ENCODE assay signal across 1 cellular context in the genomic region with DNA sequence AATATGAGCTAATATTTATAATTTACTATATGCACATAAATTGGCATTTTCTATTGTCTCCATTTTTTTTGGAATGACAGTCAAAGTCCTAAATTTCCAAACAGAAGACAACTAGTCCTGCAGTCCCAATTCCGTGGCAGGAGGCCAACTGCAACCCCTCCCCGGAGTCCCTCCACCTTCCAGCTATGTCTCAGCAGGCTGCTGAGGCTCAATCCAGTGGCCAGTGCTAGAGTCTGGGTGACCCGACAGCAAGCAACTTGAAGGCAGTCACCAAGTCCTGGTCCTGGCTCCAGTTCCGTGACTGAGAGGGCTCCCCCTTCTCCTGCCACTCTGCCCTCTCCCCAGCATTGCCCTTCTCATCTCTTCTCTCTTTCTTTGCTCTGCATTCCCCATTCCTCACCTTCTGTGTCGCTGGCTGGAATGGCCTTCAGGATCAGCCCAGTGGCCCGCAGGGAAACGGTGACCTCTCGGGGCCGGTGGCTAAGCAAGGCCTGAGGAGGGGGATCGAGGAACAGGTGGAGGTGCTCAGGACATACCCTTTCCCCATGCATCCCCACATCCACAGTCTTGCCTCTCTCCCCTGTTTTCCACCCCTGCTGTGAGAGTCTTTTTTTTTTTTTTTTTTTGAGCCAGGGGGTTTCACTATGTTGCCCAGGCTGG.
A peak's percentile ranks its signal among the peaks of the same experiment; 100 is the strongest.
TF ChIP-seq lines count a peak whose summit lies in the region.

No MANE protein-coding gene starts in this region.

TF ChIP-seq in GM12878, 131 proteins besides CTCF, POLR2A, EP300 and RAD21:
- TF ChIP-seq CBX3 (IDR thresholded peaks at IDR 0.05; ENCODE audit: borderline replicate concordance, low read depth) (no peak), POLR2AphosphoS5 (IDR thresholded peaks at IDR 0.05; ENCODE audit: low read length) (peak; percentile 18; the same call in 1 of the 2 replicates)
- TF ChIP-seq, protein P1, sequence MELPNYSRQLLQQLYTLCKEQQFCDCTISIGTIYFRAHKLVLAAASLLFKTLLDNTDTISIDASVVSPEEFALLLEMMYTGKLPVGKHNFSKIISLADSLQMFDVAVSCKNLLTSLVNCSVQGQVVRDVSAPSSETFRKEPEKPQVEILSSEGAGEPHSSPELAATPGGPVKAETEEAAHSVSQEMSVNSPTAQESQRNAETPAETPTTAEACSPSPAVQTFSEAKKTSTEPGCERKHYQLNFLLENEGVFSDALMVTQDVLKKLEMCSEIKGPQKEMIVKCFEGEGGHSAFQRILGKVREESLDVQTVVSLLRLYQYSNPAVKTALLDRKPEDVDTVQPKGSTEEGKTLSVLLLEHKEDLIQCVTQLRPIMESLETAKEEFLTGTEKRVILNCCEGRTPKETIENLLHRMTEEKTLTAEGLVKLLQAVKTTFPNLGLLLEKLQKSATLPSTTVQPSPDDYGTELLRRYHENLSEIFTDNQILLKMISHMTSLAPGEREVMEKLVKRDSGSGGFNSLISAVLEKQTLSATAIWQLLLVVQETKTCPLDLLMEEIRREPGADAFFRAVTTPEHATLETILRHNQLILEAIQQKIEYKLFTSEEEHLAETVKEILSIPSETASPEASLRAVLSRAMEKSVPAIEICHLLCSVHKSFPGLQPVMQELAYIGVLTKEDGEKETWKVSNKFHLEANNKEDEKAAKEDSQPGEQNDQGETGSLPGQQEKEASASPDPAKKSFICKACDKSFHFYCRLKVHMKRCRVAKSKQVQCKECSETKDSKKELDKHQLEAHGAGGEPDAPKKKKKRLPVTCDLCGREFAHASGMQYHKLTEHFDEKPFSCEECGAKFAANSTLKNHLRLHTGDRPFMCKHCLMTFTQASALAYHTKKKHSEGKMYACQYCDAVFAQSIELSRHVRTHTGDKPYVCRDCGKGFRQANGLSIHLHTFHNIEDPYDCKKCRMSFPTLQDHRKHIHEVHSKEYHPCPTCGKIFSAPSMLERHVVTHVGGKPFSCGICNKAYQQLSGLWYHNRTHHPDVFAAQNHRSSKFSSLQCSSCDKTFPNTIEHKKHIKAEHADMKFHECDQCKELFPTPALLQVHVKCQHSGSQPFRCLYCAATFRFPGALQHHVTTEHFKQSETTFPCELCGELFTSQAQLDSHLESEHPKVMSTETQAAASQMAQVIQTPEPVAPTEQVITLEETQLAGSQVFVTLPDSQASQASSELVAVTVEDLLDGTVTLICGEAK (IDR thresholded peaks at IDR 0.05; ENCODE audit: borderline replicate concordance) = no peak
